In the genomic region with DNA sequence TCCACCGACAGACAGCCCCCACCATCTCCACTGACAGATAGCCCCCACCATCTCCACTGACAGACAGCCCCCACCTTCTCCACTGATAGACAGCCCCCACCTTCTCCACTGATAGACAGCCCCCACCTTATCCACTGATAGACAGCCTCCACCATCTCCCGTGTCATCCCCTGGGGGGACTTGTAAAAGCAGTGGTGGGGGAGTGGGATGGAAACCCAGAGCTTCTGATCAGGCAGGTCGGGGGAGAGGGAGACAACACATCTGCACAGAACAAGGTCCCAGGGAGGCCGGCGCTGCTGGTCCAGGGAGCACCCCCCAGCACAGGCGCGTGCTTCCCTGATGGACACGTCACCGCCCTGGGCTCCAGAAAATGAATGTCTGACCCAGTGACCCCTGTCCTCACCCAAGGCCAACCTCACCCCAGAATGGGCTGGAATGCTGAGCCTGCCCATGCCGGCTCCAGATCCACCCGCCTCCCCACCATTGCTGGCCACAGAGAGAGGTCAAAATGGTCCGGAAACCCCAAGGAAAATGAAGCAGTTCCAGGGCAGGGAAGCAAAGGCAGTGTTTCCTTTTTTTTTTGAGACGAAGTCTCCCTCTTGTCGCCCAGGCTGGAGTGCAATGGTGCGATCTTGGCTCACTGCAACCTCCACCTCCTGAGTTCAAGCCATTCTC, we compare ENCODE assay signal across 8 cellular contexts.
DNase-seq lines count a peak whose midpoint lies in the region; ATAC-seq and TF ChIP-seq lines count a peak whose summit lies in the region.
"Not testable (repeated sequence)": the region's sequence is repeated elsewhere in the genome, so short reads cannot be mapped to it uniquely, and the experiment has no call there.

No MANE protein-coding gene starts in this region.

- H3K9me3 ChIP-seq in CD8-positive, alpha-beta T cell (ENCODE audit: low read length); MM.1S (replicated peaks; ENCODE audit: insufficient read depth, low read length); lung (ENCODE audit: control insufficient read depth in 2 of 2, insufficient read depth in 1 of 2, low read length in 1 of 2); stomach: not testable (repeated sequence)

- intact Hi-C loops in CD8-positive, alpha-beta T cell (cut with DNase I, micrococcal nuclease); posterior vena cava (cut with DNase I); stomach (cut with DNase I; ENCODE audit: low total_unique reads): not testable (repeated sequence)

- WGBS in lung, 2 donors, result 85 to 86% methylated on average over 15 of the region's 15 CpGs
- WGBS in stomach, 5 donors, result 80 to 90% (median 83%) methylated on average over 13 to 15 of the region's 15 CpGs

- H2AFZ ChIP-seq in MM.1S (ENCODE audit: low read length), result not testable (repeated sequence)

- H3K4me1 Mint-ChIP-seq in CD8-positive, alpha-beta T cell (ENCODE audit: low read depth), result peaks cover 60% of the 10 kb centered on the region
- H3K4me1 Mint-ChIP-seq in activated CD8-positive, alpha-beta T cell treated with anti-CD3 and anti-CD28 coated beads, Interleukin-2, amount 10 ng/mL, durations not matched to agents 7 days and 5 days (ENCODE audit: low read depth), result peaks cover 78% of the 10 kb centered on the region

- POLR2A ChIA-PET in CD8-positive, alpha-beta T cell (lab: Charles Lee), result interaction anchor here (1.8 kb wide), 1 partner anchor 12 kb away, joined by 8 read pairs; no protein-coding TSS in a partner anchor
- POLR2A ChIA-PET in activated CD8-positive, alpha-beta T cell treated with anti-CD3 and anti-CD28 coated beads, Interleukin-2, amount 10 ng/mL, durations not matched to agents 7 days and 5 days (lab: Charles Lee), result not testable (repeated sequence)

- H3K9me3 Mint-ChIP-seq in CD8-positive, alpha-beta T cell; activated CD8-positive, alpha-beta T cell treated with anti-CD3 and anti-CD28 coated beads, Interleukin-2, amount 10 ng/mL, durations not matched to agents 7 days and 5 days (ENCODE audit: insufficient read depth): not testable (repeated sequence)

- not testable (repeated sequence) for H3K36me3 ChIP-seq in CD8-positive, alpha-beta T cell (ENCODE audit: insufficient read depth, low read length); MM.1S (replicated peaks; ENCODE audit: insufficient read depth, low read length); stomach
- peaks cover 0 to 10% of the 10 kb centered on the region in 2 donors for H3K36me3 ChIP-seq in lung (ENCODE audit: control insufficient read depth in 2 of 2, insufficient read depth in 2 of 2, low read length in 2 of 2)

- peak in 1 of 7 experiments; percentile 47 for DNase-seq in CD8-positive, alpha-beta T cell
- not testable (repeated sequence) for DNase-seq in MM.1S
- peak; percentile 28 for DNase-seq in activated CD8-positive, alpha-beta T cell treated with anti-CD3 and anti-CD28 coated beads, Interleukin-2, amount 10 ng/mL, durations not matched to agents 7 days and 5 days
- peak; percentile 52 for DNase-seq in amniotic epithelial cell (ENCODE audit: low read depth)
- DNase-seq in fibroblast of mammary gland (ENCODE audit: low read depth), result peak; percentile 75
- DNase-seq in lung (ENCODE audit: low spot score), result peak; percentile 28
- DNase-seq in posterior vena cava (ENCODE audit: low spot score), result peak; percentile 86
- peak; percentile 25 for DNase-seq in stomach

- H3K4me3 ChIP-seq in CD8-positive, alpha-beta T cell (ENCODE audit: low read depth, low read length), result peak overlapping the region; percentile 58
- H3K4me3 ChIP-seq in MM.1S (ENCODE audit: low read length) (peak overlapping the region; percentile 40), stomach (peak overlapping the region in 1 of 4 donors; percentile 20)
- not testable (repeated sequence) for H3K4me3 ChIP-seq in fibroblast of mammary gland (ENCODE audit: control insufficient read depth, low read depth, low read length); lung

- CTCF ChIA-PET in CD8-positive, alpha-beta T cell (lab: Charles Lee), result not testable (repeated sequence)
- CTCF ChIA-PET in activated CD8-positive, alpha-beta T cell treated with anti-CD3 and anti-CD28 coated beads, Interleukin-2, amount 10 ng/mL, durations not matched to agents 7 days and 5 days (lab: Charles Lee), result interaction anchor here (0.8 kb wide), 1 partner anchor 133 kb away, joined by 5 read pairs; no protein-coding TSS in a partner anchor

- not testable (repeated sequence) for TF ChIP-seq POLR2A in stomach (IDR thresholded peaks at IDR 0.05)

- peak overlapping the region; percentile 65; the same call in 1 of the 2 replicates for H3K4me2 ChIP-seq in MM.1S (ENCODE audit: low read depth, low read length)

- ATAC-seq in CD8-positive, alpha-beta T cell, result peak; percentile 5
- ATAC-seq in activated CD8-positive, alpha-beta T cell treated with anti-CD3 and anti-CD28 coated beads, Interleukin-2, amount 10 ng/mL, durations not matched to agents 7 days and 5 days; lung (ENCODE audit: insufficient read depth, low FRiP score): not testable (repeated sequence)

- peak overlapping the region; percentile 90 for H3K27ac Mint-ChIP-seq in CD8-positive, alpha-beta T cell
- peak overlapping the region; percentile 96 for H3K27ac Mint-ChIP-seq in activated CD8-positive, alpha-beta T cell treated with anti-CD3 and anti-CD28 coated beads, Interleukin-2, amount 10 ng/mL, durations not matched to agents 7 days and 5 days

- peaks cover 94% of the 10 kb centered on the region for H3K79me2 ChIP-seq in MM.1S (ENCODE audit: low read length)

- H3K9me2 ChIP-seq in MM.1S (replicated peaks; ENCODE audit: insufficient read depth, low read length), result not testable (repeated sequence)

- not testable (repeated sequence) for H3K27me3 ChIP-seq in CD8-positive, alpha-beta T cell (ENCODE audit: insufficient read depth, low read length); MM.1S (replicated peaks; ENCODE audit: insufficient read depth, low read length); lung (ENCODE audit: control insufficient read depth, insufficient read depth); stomach

- H3K4me1 ChIP-seq in CD8-positive, alpha-beta T cell (ENCODE audit: insufficient read depth, low read length), result peaks cover 32% of the 10 kb centered on the region
- peaks cover 18% of the 10 kb centered on the region for H3K4me1 ChIP-seq in MM.1S (ENCODE audit: low read length)
- peaks cover 15 to 22% of the 10 kb centered on the region in 2 donors for H3K4me1 ChIP-seq in lung (ENCODE audit: control insufficient read depth in 2 of 2, insufficient read depth in 2 of 2, low read length in 2 of 2)
- H3K4me1 ChIP-seq in stomach, result peaks cover 68 to 96% (median 82%) of the 10 kb centered on the region in 4 donors

- H4K20me1 ChIP-seq in MM.1S (ENCODE audit: insufficient read depth, low read length), result peaks cover 37% of the 10 kb centered on the region

- H3F3A ChIP-seq in MM.1S (ENCODE audit: insufficient read depth, low read length), result peaks cover 37% of the 10 kb centered on the region

- peak overlapping the region; percentile 35; the same call in 1 of the 2 replicates for H3K9ac ChIP-seq in MM.1S (ENCODE audit: low read length)

- not testable (repeated sequence) for H3K27me3 Mint-ChIP-seq in CD8-positive, alpha-beta T cell (ENCODE audit: low read depth); activated CD8-positive, alpha-beta T cell treated with anti-CD3 and anti-CD28 coated beads, Interleukin-2, amount 10 ng/mL, durations not matched to agents 7 days and 5 days (ENCODE audit: low read depth)

- not testable (repeated sequence) for TF ChIP-seq EP300 in stomach (IDR thresholded peaks at IDR 0.05)

- H3K27ac ChIP-seq in CD8-positive, alpha-beta T cell (ENCODE audit: low read depth, low read length); lung (ENCODE audit: low read depth in 1 of 2, low read length in 1 of 2): not testable (repeated sequence)
- H3K27ac ChIP-seq in MM.1S (ENCODE audit: low read length) (peak overlapping the region; percentile 55; the same call in 1 of the 2 replicates), stomach (peak overlapping the region; percentile 62 to 90 (median 82))

- peaks cover 22% of the 10 kb centered on the region for H3K36me3 Mint-ChIP-seq in CD8-positive, alpha-beta T cell
- H3K36me3 Mint-ChIP-seq in activated CD8-positive, alpha-beta T cell treated with anti-CD3 and anti-CD28 coated beads, Interleukin-2, amount 10 ng/mL, durations not matched to agents 7 days and 5 days (ENCODE audit: low read depth), result peaks cover 63% of the 10 kb centered on the region

- peak overlapping the region; percentile 84 for H3K4me3 Mint-ChIP-seq in CD8-positive, alpha-beta T cell
- H3K4me3 Mint-ChIP-seq in activated CD8-positive, alpha-beta T cell treated with anti-CD3 and anti-CD28 coated beads, Interleukin-2, amount 10 ng/mL, durations not matched to agents 7 days and 5 days, result peak overlapping the region; percentile 87

- TF ChIP-seq CTCF in CD8-positive, alpha-beta T cell (IDR thresholded peaks at IDR 0.05); MM.1S (IDR thresholded peaks at IDR 0.05; ENCODE audit: low read length); fibroblast of mammary gland (conservative IDR thresholded peaks at IDR 0.05; ENCODE audit: control insufficient read depth, insufficient read depth, low read depth, low read length); lung (IDR thresholded peaks at IDR 0.05; ENCODE audit: control extremely low read depth, extremely low read depth); stomach (IDR thresholded peaks at IDR 0.05): not testable (repeated sequence)
